Comparison of ENCODE assay signal across 14 cellular contexts in the genomic region with DNA sequence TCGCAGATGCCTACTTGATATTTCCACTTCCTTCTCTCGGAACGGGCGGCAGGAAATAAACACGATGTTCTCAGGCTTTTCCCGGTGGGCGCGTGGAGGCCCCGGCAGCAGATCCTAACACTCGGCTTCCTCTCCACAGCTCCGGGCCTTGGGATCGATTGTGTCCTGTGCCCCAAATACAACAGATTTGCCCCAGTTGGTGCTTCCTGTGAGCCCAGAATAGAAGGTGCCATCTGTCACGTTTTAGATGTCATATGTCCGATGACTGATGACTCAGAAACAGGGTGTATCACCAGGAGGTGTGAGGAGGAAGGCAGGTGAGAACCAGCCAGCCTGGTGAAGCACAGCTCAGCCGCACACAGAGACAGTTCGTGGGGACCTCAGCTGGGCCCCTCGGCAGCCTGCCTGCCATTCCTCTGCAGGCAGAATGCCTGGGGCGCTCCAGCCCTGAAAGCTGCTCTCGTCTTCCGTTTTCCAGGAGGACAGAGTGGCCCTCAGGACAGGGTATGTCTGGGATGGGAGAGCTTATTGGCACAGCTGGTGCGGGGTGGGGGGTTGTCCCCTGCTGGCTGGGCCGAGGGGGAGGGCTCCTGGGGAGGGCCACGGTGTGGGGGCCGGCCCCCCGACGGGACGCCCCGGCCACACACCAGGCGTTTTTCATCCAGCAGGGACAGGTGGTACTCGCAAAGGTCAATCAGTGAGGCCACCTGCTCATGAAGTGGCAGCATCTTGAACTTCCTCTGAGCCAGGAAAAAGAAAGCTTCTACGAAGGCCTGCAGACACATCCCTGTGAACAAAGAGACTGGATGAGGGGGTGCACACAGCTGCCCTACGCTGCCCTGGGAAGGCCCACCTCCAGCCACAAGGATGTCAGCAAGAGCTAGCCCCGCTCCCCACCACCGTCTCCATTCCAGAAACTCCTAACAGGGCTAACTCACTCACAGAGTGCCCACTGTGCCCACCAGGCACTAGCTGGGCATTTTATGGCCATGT.
DNase-seq lines count a peak whose midpoint lies in the region; ATAC-seq and TF ChIP-seq lines count a peak whose summit lies in the region.
"Had no signal": no experiment of that assay in that cellular context is flagged by ENCODE, and none has a peak within 500 bp of the region (broad histone marks: within the 10 kb centered on the region; RNA-seq: fewer than 3 reads in every experiment).

No MANE protein-coding gene starts in this region.

- no peaks in the 10 kb centered on the region for H3K79me2 ChIP-seq in OCI-LY7 (ENCODE audit: insufficient read depth, low read depth, low read length)

- TF ChIP-seq CTCF in OCI-LY7 (conservative IDR thresholded peaks at IDR 0.05; ENCODE audit: low read length) (no peak), testis (IDR thresholded peaks at IDR 0.05) (no peak), esophagus muscularis mucosa (IDR thresholded peaks at IDR 0.05) (no peak)

- H3K4me1 ChIP-seq in OCI-LY7 (ENCODE audit: insufficient read depth, low read length, poor library complexity, severe bottlenecking) (peaks cover 33% of the 10 kb centered on the region), testis (no peaks in the 10 kb centered on the region), esophagus muscularis mucosa (peaks cover 0 to 8% (median 6%) of the 10 kb centered on the region in 4 donors)

- intact Hi-C loops in OCI-LY7 (cut with micrococcal nuclease; ENCODE audit: unreplicated experiment): no loop called here
- intact Hi-C loops in testis (cut with DNase I; ENCODE audit: low total_unique reads): no loop called here
- intact Hi-C loops in esophagus muscularis mucosa (cut with DNase I): no loop called here

- no peak overlapping the region for H3K4me3 ChIP-seq in OCI-LY7 (ENCODE audit: low read depth, low read length, poor library complexity, severe bottlenecking)
- H3K4me3 ChIP-seq in testis: no peak overlapping the region
- no peak overlapping the region for H3K4me3 ChIP-seq in esophagus muscularis mucosa
- H3K4me3 ChIP-seq: lung, tibial nerve had no signal

- H3K9me2 ChIP-seq in OCI-LY7 (ENCODE audit: insufficient read depth, low read length): no peaks in the 10 kb centered on the region

- peak overlapping the region; percentile 49 to 69 for H3K4me3 Mint-ChIP-seq in effector memory CD8-positive, alpha-beta T cell
- H3K4me3 Mint-ChIP-seq in natural killer cell treated with Interleukin-12 subunit alpha and Interleukin-12 subunit beta and Interleukin-15 and Interleukin-18, amount 100 ng/mL, for 72 hours: no peak overlapping the region
- H3K4me3 Mint-ChIP-seq: activated CD8-positive, alpha-beta memory T cell treated with anti-CD3 and anti-CD28 coated beads, Interleukin-2, amount 10 ng/mL, durations not matched to agents 7 days and 5 days; activated naive CD8-positive, alpha-beta T cell had no signal

- TF ChIP-seq POLR2A in testis (IDR thresholded peaks at IDR 0.05) (no peak), esophagus muscularis mucosa (IDR thresholded peaks at IDR 0.05; ENCODE audit: low read depth) (no peak)

- H3K27ac ChIP-seq in OCI-LY7 (ENCODE audit: low read depth, low read length, poor library complexity, severe bottlenecking): no peak overlapping the region
- no peak overlapping the region for H3K27ac ChIP-seq in testis
- no peak overlapping the region for H3K27ac ChIP-seq in esophagus muscularis mucosa (replicated peaks in 1 of 4)
- H3K27ac ChIP-seq: tibial nerve had no signal

- H3K9me3 Mint-ChIP-seq in effector memory CD8-positive, alpha-beta T cell: no peaks in the 10 kb centered on the region
- H3K9me3 Mint-ChIP-seq in natural killer cell treated with Interleukin-12 subunit alpha and Interleukin-12 subunit beta and Interleukin-15 and Interleukin-18, amount 100 ng/mL, for 72 hours: no peaks in the 10 kb centered on the region

- H4K20me1 ChIP-seq in OCI-LY7 (ENCODE audit: insufficient read depth, low read length): no peaks in the 10 kb centered on the region

- no peaks in the 10 kb centered on the region for H3K27me3 Mint-ChIP-seq in effector memory CD8-positive, alpha-beta T cell
- H3K27me3 Mint-ChIP-seq in natural killer cell treated with Interleukin-12 subunit alpha and Interleukin-12 subunit beta and Interleukin-15 and Interleukin-18, amount 100 ng/mL, for 72 hours: no peaks in the 10 kb centered on the region
- H3K27me3 Mint-ChIP-seq: activated CD8-positive, alpha-beta memory T cell treated with anti-CD3 and anti-CD28 coated beads, Interleukin-2, amount 10 ng/mL, durations not matched to agents 7 days and 5 days; activated naive CD8-positive, alpha-beta T cell had no signal

- no TSS peak for BruUV-seq in OCI-LY7 (replicated peaks; lab: Mats Ljungman, UMichigan)

- TF ChIP-seq EP300 in esophagus muscularis mucosa (IDR thresholded peaks at IDR 0.05): no peak

- peaks cover 5 to 8% of the 10 kb centered on the region in 2 donors for H3K4me1 Mint-ChIP-seq in effector memory CD8-positive, alpha-beta T cell (ENCODE audit: low read depth in 2 of 2)
- no peaks in the 10 kb centered on the region for H3K4me1 Mint-ChIP-seq in natural killer cell treated with Interleukin-12 subunit alpha and Interleukin-12 subunit beta and Interleukin-15 and Interleukin-18, amount 100 ng/mL, for 72 hours (ENCODE audit: low read depth in 2 of 2)

- H3K36me3 ChIP-seq in OCI-LY7 (ENCODE audit: insufficient read depth, low read length) (no peaks in the 10 kb centered on the region), testis (ENCODE audit: low read depth, missing control alignments) (no peaks in the 10 kb centered on the region), esophagus muscularis mucosa (peaks cover 0 to 17% (median 6%) of the 10 kb centered on the region in 4 donors)

- H2AFZ ChIP-seq in OCI-LY7 (ENCODE audit: low read length): peak overlapping the region; percentile 31

- peak; percentile 95 for ATAC-seq in effector memory CD8-positive, alpha-beta T cell (replicated peaks)
- no peak for ATAC-seq in natural killer cell treated with Interleukin-12 subunit alpha and Interleukin-12 subunit beta and Interleukin-15 and Interleukin-18, amount 100 ng/mL, for 72 hours
- ATAC-seq: activated CD8-positive, alpha-beta memory T cell treated with anti-CD3 and anti-CD28 coated beads, Interleukin-2, amount 10 ng/mL, durations not matched to agents 7 days and 5 days had no signal

- peak; percentile 53 for DNase-seq in activated CD8-positive, alpha-beta memory T cell treated with anti-CD3 and anti-CD28 coated beads for 24 hours
- no peak for DNase-seq in activated CD8-positive, alpha-beta memory T cell treated with anti-CD3 and anti-CD28 coated beads, Interleukin-2, amount 50 U/mL, for 48 hours
- DNase-seq in OCI-LY7 (ENCODE audit: low spot score): peak; percentile 68
- peak in 2 of 3 experiments; percentile 7 to 9 for DNase-seq in effector memory CD8-positive, alpha-beta T cell
- peak; percentile 8 for DNase-seq in testis
- DNase-seq in NCI-H774 (lab: John Stamatoyannopoulos, UW): no peak
- no peak for DNase-seq in esophagus muscularis mucosa (ENCODE audit: extremely low spot score)
- no peak for DNase-seq in natural killer cell treated with Interleukin-12 subunit alpha and Interleukin-12 subunit beta and Interleukin-15 and Interleukin-18, amount 100 ng/mL, for 72 hours (ENCODE audit: low spot score)
- DNase-seq: activated CD8-positive, alpha-beta memory T cell treated with anti-CD3 and anti-CD28 coated beads, Interleukin-2, amount 10 ng/mL, durations not matched to agents 7 days and 5 days; DMS79; MV-4-11 had no signal

- CTCF ChIA-PET in OCI-LY7 (lab: Charles Lee; ENCODE audit: unreplicated experiment): interaction anchor here (0.8 to 1.3 kb wide), 4 partner anchors 11 to 135 kb away, joined by 3 read pairs; no protein-coding TSS in a partner anchor

- peak overlapping the region; percentile 42 for H3K4me2 ChIP-seq in OCI-LY7 (ENCODE audit: low read length)

- POLR2A ChIA-PET in OCI-LY7 (lab: Charles Lee): interaction anchor here (0.5 to 1.3 kb wide), 6 partner anchors 10 to 190 kb away, joined by 3 to 4 read pairs (median 3); no protein-coding TSS in a partner anchor

- H3K9me3 ChIP-seq in OCI-LY7 (ENCODE audit: low read length) (no peaks in the 10 kb centered on the region), testis (no peaks in the 10 kb centered on the region), esophagus muscularis mucosa (no peaks in the 10 kb centered on the region)
- H3K9me3 ChIP-seq: tibial nerve had no signal

- 90 to 91% methylated on average over 27 to 33 of the region's 34 CpGs for WGBS in testis, 2 donors
- WGBS in esophagus muscularis mucosa: 88% methylated on average over 19 of the region's 34 CpGs

- H3K27me3 ChIP-seq in testis (no peaks in the 10 kb centered on the region), esophagus muscularis mucosa (no peaks in the 10 kb centered on the region)
- H3K27me3 ChIP-seq: tibial nerve had no signal

- H3K36me3 Mint-ChIP-seq in effector memory CD8-positive, alpha-beta T cell (ENCODE audit: insufficient read depth): no peaks in the 10 kb centered on the region
- H3K36me3 Mint-ChIP-seq in natural killer cell treated with Interleukin-12 subunit alpha and Interleukin-12 subunit beta and Interleukin-15 and Interleukin-18, amount 100 ng/mL, for 72 hours: no peaks in the 10 kb centered on the region
- H3K36me3 Mint-ChIP-seq: activated CD8-positive, alpha-beta memory T cell treated with anti-CD3 and anti-CD28 coated beads, Interleukin-2, amount 10 ng/mL, durations not matched to agents 7 days and 5 days; activated naive CD8-positive, alpha-beta T cell had no signal

- peak overlapping the region; percentile 77 to 86 for H3K27ac Mint-ChIP-seq in effector memory CD8-positive, alpha-beta T cell
- no peak overlapping the region for H3K27ac Mint-ChIP-seq in natural killer cell treated with Interleukin-12 subunit alpha and Interleukin-12 subunit beta and Interleukin-15 and Interleukin-18, amount 100 ng/mL, for 72 hours
- H3K27ac Mint-ChIP-seq: activated CD8-positive, alpha-beta memory T cell treated with anti-CD3 and anti-CD28 coated beads, Interleukin-2, amount 10 ng/mL, durations not matched to agents 7 days and 5 days; activated naive CD8-positive, alpha-beta T cell had no signal

Comparison
In these comparisons a context has a peak if more than half of its experiments do, and no peak if none do; other contexts are left out.
1. DNase-seq: peak in activated CD8-positive, alpha-beta memory T cell treated with anti-CD3 and anti-CD28 coated beads for 24 hours (single experiment), OCI-LY7 (single experiment), effector memory CD8-positive, alpha-beta T cell (2 of 3) and testis (single experiment); none in activated CD8-positive, alpha-beta memory T cell treated with anti-CD3 and anti-CD28 coated beads, Interleukin-2, amount 50 U/mL, for 48 hours (single experiment), NCI-H774 (single experiment), esophagus muscularis mucosa (single experiment) and natural killer cell treated with Interleukin-12 subunit alpha and Interleukin-12 subunit beta and Interleukin-15 and Interleukin-18, amount 100 ng/mL, for 72 hours (single experiment).
2. H3K27ac Mint-ChIP-seq: peak in effector memory CD8-positive, alpha-beta T cell (2 of 2); none in natural killer cell treated with Interleukin-12 subunit alpha and Interleukin-12 subunit beta and Interleukin-15 and Interleukin-18, amount 100 ng/mL, for 72 hours (0 of 2).